ENCODE assay signal across 16 cellular contexts in genomic region chr3:14457999-14458398, GRCh38. TPM values are rescaled to one million over a fixed set of nuclear protein-coding genes. Genes with fewer than 3 reads are reported as not detected.
DNase-seq lines count a peak whose midpoint lies in the region; ATAC-seq and TF ChIP-seq lines count a peak whose summit lies in the region.
"Had no signal": no experiment of that assay in that cellular context is flagged by ENCODE, and none has a peak within 500 bp of the region (broad histone marks: within the 10 kb centered on the region; RNA-seq: fewer than 3 reads in every experiment).

No MANE protein-coding gene starts in this region.

- H3K4me1 Mint-ChIP-seq in activated CD4-positive, alpha-beta T cell treated with anti-CD3 and anti-CD28 coated beads, Interleukin-2, amount 10 ng/mL, durations not matched to agents 7 days and 5 days, result peaks cover 13% of the 10 kb centered on the region
- H3K4me1 Mint-ChIP-seq in stimulated activated effector memory CD8-positive, alpha-beta T cell treated with anti-CD3 and anti-CD28 coated beads, Interleukin-12 subunit alpha, Interleukin-12 subunit beta, amount 100 ng/mL, for 72 hours, result peaks cover 25% of the 10 kb centered on the region

- no peak for ATAC-seq in stimulated activated effector memory CD8-positive, alpha-beta T cell treated with anti-CD3 and anti-CD28 coated beads, Interleukin-12 subunit alpha, Interleukin-12 subunit beta, amount 100 ng/mL, for 72 hours
- ATAC-seq: effector memory CD8-positive, alpha-beta T cell; left cardiac atrium had no signal

- H3K27me3 ChIP-seq in WERI-Rb-1 (ENCODE audit: insufficient read depth, low read depth, severe bottlenecking), result no peaks in the 10 kb centered on the region

- H3K4me3 ChIP-seq in WERI-Rb-1 (ENCODE audit: low read depth, low read length), result peak overlapping the region; percentile 20
- H3K4me3 ChIP-seq: PC-9, skin epidermis had no signal

- TF ChIP-seq CTCF in WERI-Rb-1 (IDR thresholded peaks at IDR 0.05; ENCODE audit: low read depth, low read length), result no peak

- H3K36me3 ChIP-seq in WERI-Rb-1, result peaks cover 20% of the 10 kb centered on the region

- no peak for DNase-seq in activated CD4-positive, alpha-beta T cell treated with anti-CD3 and anti-CD28 coated beads, Interleukin-2, amount 10 ng/mL, durations not matched to agents 7 days and 5 days
- DNase-seq in activated CD4-positive, alpha-beta T cell treated with anti-CD3 and anti-CD28 coated beads, Interleukin-2, amount 50 U/mL, for 48 hours, result no peak
- peak; percentile 68 for DNase-seq in WERI-Rb-1
- DNase-seq in iPS-NIHi7 (ENCODE audit: extremely low spot score), result peak; percentile 84
- DNase-seq in stimulated activated effector memory CD8-positive, alpha-beta T cell treated with anti-CD3 and anti-CD28 coated beads, Interleukin-12 subunit alpha, Interleukin-12 subunit beta, amount 100 ng/mL, for 72 hours (ENCODE audit: low spot score in 2 of 2), result no peak
- DNase-seq in SW 1271 (lab: John Stamatoyannopoulos, UW), result no peak
- no peak for DNase-seq in NCI-H2227 (lab: John Stamatoyannopoulos, UW; ENCODE audit: unreplicated experiment)
- DNase-seq in pons (ENCODE audit: low spot score), result no peak
- DNase-seq: activated CD4-positive, alpha-beta T cell treated with anti-CD3 and anti-CD28 coated beads, Interleukin-2, amount 10 ng/mL, durations not matched to agents 24 days and 14 days; Caco-2; effector memory CD8-positive, alpha-beta T cell; foreskin melanocyte; left cardiac atrium; PC-9 had no signal

- H3K27ac ChIP-seq in WERI-Rb-1, result peak overlapping the region; percentile 79
- H3K27ac ChIP-seq: PC-9 had no signal

- H3K4me3 Mint-ChIP-seq in activated CD4-positive, alpha-beta T cell treated with anti-CD3 and anti-CD28 coated beads, Interleukin-2, amount 10 ng/mL, durations not matched to agents 7 days and 5 days, result no peak overlapping the region
- H3K4me3 Mint-ChIP-seq in stimulated activated effector memory CD8-positive, alpha-beta T cell treated with anti-CD3 and anti-CD28 coated beads, Interleukin-12 subunit alpha, Interleukin-12 subunit beta, amount 100 ng/mL, for 72 hours, result no peak overlapping the region
- H3K4me3 Mint-ChIP-seq: activated CD4-positive, alpha-beta T cell treated with anti-CD3 and anti-CD28 coated beads, Interleukin-2, amount 10 ng/mL, durations not matched to agents 24 days and 14 days; effector memory CD8-positive, alpha-beta T cell; natural killer cell treated with Interleukin-12 subunit alpha and Interleukin-12 subunit beta and Interleukin-15 and Interleukin-18, amount 100 ng/mL, for 72 hours had no signal

- CTCF ChIA-PET in activated CD4-positive, alpha-beta T cell treated with anti-CD3 and anti-CD28 coated beads, Interleukin-2, amount 10 ng/mL, durations not matched to agents 7 days and 5 days (lab: Charles Lee), result interaction anchor here (0.9 to 1.1 kb wide), 2 partner anchors 12 to 196 kb away, joined by 3 to 4 read pairs; no protein-coding TSS in a partner anchor

- no peaks in the 10 kb centered on the region for H3K9me3 ChIP-seq in WERI-Rb-1 (ENCODE audit: severe bottlenecking)
- H3K9me3 ChIP-seq: Caco-2 had no signal

- H3K9me3 Mint-ChIP-seq in activated CD4-positive, alpha-beta T cell treated with anti-CD3 and anti-CD28 coated beads, Interleukin-2, amount 10 ng/mL, durations not matched to agents 7 days and 5 days, result no peaks in the 10 kb centered on the region
- no peaks in the 10 kb centered on the region for H3K9me3 Mint-ChIP-seq in stimulated activated effector memory CD8-positive, alpha-beta T cell treated with anti-CD3 and anti-CD28 coated beads, Interleukin-12 subunit alpha, Interleukin-12 subunit beta, amount 100 ng/mL, for 72 hours
- H3K9me3 Mint-ChIP-seq: activated CD4-positive, alpha-beta T cell treated with anti-CD3 and anti-CD28 coated beads, Interleukin-2, amount 10 ng/mL, durations not matched to agents 24 days and 14 days; effector memory CD8-positive, alpha-beta T cell; natural killer cell treated with Interleukin-12 subunit alpha and Interleukin-12 subunit beta and Interleukin-15 and Interleukin-18, amount 100 ng/mL, for 72 hours had no signal

- peak overlapping the region; percentile 73 for H3K27ac Mint-ChIP-seq in activated CD4-positive, alpha-beta T cell treated with anti-CD3 and anti-CD28 coated beads, Interleukin-2, amount 10 ng/mL, durations not matched to agents 7 days and 5 days
- peak overlapping the region; percentile 80 for H3K27ac Mint-ChIP-seq in stimulated activated effector memory CD8-positive, alpha-beta T cell treated with anti-CD3 and anti-CD28 coated beads, Interleukin-12 subunit alpha, Interleukin-12 subunit beta, amount 100 ng/mL, for 72 hours
- H3K27ac Mint-ChIP-seq: activated CD4-positive, alpha-beta T cell treated with anti-CD3 and anti-CD28 coated beads, Interleukin-2, amount 10 ng/mL, durations not matched to agents 24 days and 14 days had no signal

- H3K36me3 Mint-ChIP-seq in activated CD4-positive, alpha-beta T cell treated with anti-CD3 and anti-CD28 coated beads, Interleukin-2, amount 10 ng/mL, durations not matched to agents 7 days and 5 days (ENCODE audit: low read depth), result peaks cover 15% of the 10 kb centered on the region
- H3K36me3 Mint-ChIP-seq in stimulated activated effector memory CD8-positive, alpha-beta T cell treated with anti-CD3 and anti-CD28 coated beads, Interleukin-12 subunit alpha, Interleukin-12 subunit beta, amount 100 ng/mL, for 72 hours, result peaks cover 89% of the 10 kb centered on the region

- H3K27me3 Mint-ChIP-seq in activated CD4-positive, alpha-beta T cell treated with anti-CD3 and anti-CD28 coated beads, Interleukin-2, amount 10 ng/mL, durations not matched to agents 7 days and 5 days, result no peaks in the 10 kb centered on the region
- H3K27me3 Mint-ChIP-seq: activated CD4-positive, alpha-beta T cell treated with anti-CD3 and anti-CD28 coated beads, Interleukin-2, amount 10 ng/mL, durations not matched to agents 24 days and 14 days; effector memory CD8-positive, alpha-beta T cell; natural killer cell treated with Interleukin-12 subunit alpha and Interleukin-12 subunit beta and Interleukin-15 and Interleukin-18, amount 100 ng/mL, for 72 hours had no signal

- POLR2A ChIA-PET in activated CD4-positive, alpha-beta T cell treated with anti-CD3 and anti-CD28 coated beads, Interleukin-2, amount 10 ng/mL, durations not matched to agents 7 days and 5 days (lab: Charles Lee), result no interaction called here

RNA-seq across cellular contexts. Expression of gene SLC6A6, which starts 55.6 kb away (rescaled TPM):
- 10 to 100 TPM; 42.0 to 43.1 TPM for total RNA-seq in activated CD4-positive, alpha-beta T cell treated with anti-CD3 and anti-CD28 coated beads, Interleukin-2, amount 10 ng/mL, durations not matched to agents 7 days and 5 days

Comparison
In these comparisons a context has a peak if more than half of its experiments do, and no peak if none do; other contexts are left out.
1. DNase-seq: peak in WERI-Rb-1 (single experiment) and iPS-NIHi7 (single experiment); none in activated CD4-positive, alpha-beta T cell treated with anti-CD3 and anti-CD28 coated beads, Interleukin-2, amount 10 ng/mL, durations not matched to agents 7 days and 5 days (single experiment), activated CD4-positive, alpha-beta T cell treated with anti-CD3 and anti-CD28 coated beads, Interleukin-2, amount 50 U/mL, for 48 hours (0 of 2), stimulated activated effector memory CD8-positive, alpha-beta T cell treated with anti-CD3 and anti-CD28 coated beads, Interleukin-12 subunit alpha, Interleukin-12 subunit beta, amount 100 ng/mL, for 72 hours (0 of 2), SW 1271 (0 of 2), NCI-H2227 (single experiment) and pons (single experiment).